In genomic region chr9:126128494-126129142, GRCh38 we compare ENCODE assay signal across 20 cellular contexts.
DNase-seq lines count a peak whose midpoint lies in the region; ATAC-seq and TF ChIP-seq lines count a peak whose summit lies in the region.
"Had no signal": no experiment of that assay in that cellular context is flagged by ENCODE, and none has a peak within 500 bp of the region (broad histone marks: within the 10 kb centered on the region; RNA-seq: fewer than 3 reads in every experiment).

No MANE protein-coding gene starts in this region.

- peaks cover 0 to 9% (median 0%) of the 10 kb centered on the region in 12 donors for H3K9me3 ChIP-seq in heart left ventricle
- H3K9me3 ChIP-seq: mucosa of descending colon, Peyer's patch, vagina had no signal

- H3K27me3 ChIP-seq in heart left ventricle, result peaks cover 0 to 5% (median 0%) of the 10 kb centered on the region in 9 donors
- H3K27me3 ChIP-seq: cardiac muscle cell, Peyer's patch, vagina had no signal

- H3K27ac ChIP-seq in heart left ventricle, result no peak overlapping the region
- H3K27ac ChIP-seq: cardiac muscle cell, Peyer's patch, vagina, VCaP had no signal

- H3K36me3 ChIP-seq in heart left ventricle, result no peaks in the 10 kb centered on the region
- H3K36me3 ChIP-seq: cardiac muscle cell, Peyer's patch, vagina had no signal

- ATAC-seq in heart left ventricle (no peak), left colon (no peak), GM18861 (IDR thresholded peaks at IDR 0.05; ENCODE audit: unreplicated experiment) (no peak)
- ATAC-seq: activated T-cell treated with anti-CD3 and anti-CD28 coated beads, Interleukin-2, amount 50 U/mL, for 72 hours; HCT116; mucosa of descending colon had no signal

- peak; percentile 60 for DNase-seq in cardiac septum (ENCODE audit: low spot score)
- DNase-seq in heart left ventricle, result no peak
- peak; percentile 87 for DNase-seq in NCI-H774 (lab: John Stamatoyannopoulos, UW)
- peak; percentile 27 for DNase-seq in islet precursor cell
- DNase-seq in ureter (ENCODE audit: low spot score), result peak; percentile 20
- no peak for DNase-seq in left colon
- DNase-seq in NCI-H2081 (lab: John Stamatoyannopoulos, UW), result no peak
- DNase-seq: activated naive CD4-positive, alpha-beta T cell treated with anti-CD3 and anti-CD28 coated beads, Interleukin-2, amount 10 ng/mL, durations not matched to agents 7 days and 5 days; activated T-cell treated with anti-CD3 and anti-CD28 coated beads, Interleukin-2, amount 50 U/mL, for 72 hours; foreskin fibroblast; KBM-7; mucosa of descending colon; NCI-H1694 treated with DMSO at 0.1 percent for 48 hours; NCI-H345; Peyer's patch had no signal

- TF ChIP-seq POLR2A in heart left ventricle (IDR thresholded peaks at IDR 0.05), result no peak

- peaks cover 0 to 5% (median 0%) of the 10 kb centered on the region in 12 donors for H3K4me1 ChIP-seq in heart left ventricle

- WGBS in heart left ventricle, 4 donors, result 80 to 90% (median 88%) methylated on average over 14 of the region's 14 CpGs

- TF ChIP-seq CTCF in heart left ventricle (IDR thresholded peaks at IDR 0.05), result no peak

- intact Hi-C loops in cardiac septum (cut with DNase I) (no loop called here), heart left ventricle (cut with DNase I) (no loop called here), left colon (cut with DNase I, micrococcal nuclease) (no loop called here)

- no peak overlapping the region for H3K4me3 ChIP-seq in heart left ventricle
- H3K4me3 ChIP-seq: cardiac muscle cell, mucosa of descending colon, Peyer's patch, vagina had no signal

Comparison
In these comparisons a context has a peak if more than half of its experiments do, and no peak if none do; other contexts are left out.
1. DNase-seq: peak in cardiac septum (single experiment), NCI-H774 (single experiment), islet precursor cell (single experiment) and ureter (single experiment); none in heart left ventricle (0 of 5), left colon (0 of 2) and NCI-H2081 (0 of 2).